9 cellular contexts compared by ENCODE assay signal in genomic region chr5:40223884-40224402, GRCh38.
DNase-seq lines count a peak whose midpoint lies in the region; ATAC-seq, FAIRE-seq and TF ChIP-seq lines count a peak whose summit lies in the region.
"Had no signal": no experiment of that assay in that cellular context is flagged by ENCODE, and none has a peak within 500 bp of the region (broad histone marks: within the 10 kb centered on the region; RNA-seq: fewer than 3 reads in every experiment).

No MANE protein-coding gene starts in this region.

- H3F3A ChIP-seq in OCI-LY1 (ENCODE audit: insufficient read depth, low read length) = no peaks in the 10 kb centered on the region

- peak; percentile 59 for ATAC-seq in GM18498 (IDR thresholded peaks at IDR 0.05; ENCODE audit: unreplicated experiment)
- ATAC-seq in gastrocnemius medialis = no peak

- in situ Hi-C loops in gastrocnemius medialis (cut with MboI; ENCODE audit: low sequenced_read_pairs in 4 of 4) = no loop called here

- H2AFZ ChIP-seq in OCI-LY1 (ENCODE audit: low read length) = peak overlapping the region; percentile 41; the same call in 1 of the 2 replicates
- H2AFZ ChIP-seq: parathyroid adenoma had no signal

- FAIRE-seq in H54 (lab: Jason Lieb, UNC) = peak; percentile 99

- H3K4me1 ChIP-seq in OCI-LY1 (ENCODE audit: insufficient read depth, low read length, severe bottlenecking) (peaks cover 67% of the 10 kb centered on the region), gastrocnemius medialis (no peaks in the 10 kb centered on the region)
- H3K4me1 ChIP-seq: parathyroid adenoma had no signal

- no peaks in the 10 kb centered on the region; the same call in 1 of the 2 replicates for H3K9me2 ChIP-seq in OCI-LY1 (ENCODE audit: low read depth, low read length)

- H3K27me3 ChIP-seq in OCI-LY1 (ENCODE audit: insufficient read depth, low read length) (no peaks in the 10 kb centered on the region), gastrocnemius medialis (no peaks in the 10 kb centered on the region)

- H3K9ac ChIP-seq in OCI-LY1 (ENCODE audit: low read length) = no peak overlapping the region
- H3K9ac ChIP-seq: parathyroid adenoma had no signal

- H3K27ac ChIP-seq in OCI-LY1 (ENCODE audit: low read depth, low read length, poor library complexity, severe bottlenecking) = peak overlapping the region; percentile 71
- H3K27ac ChIP-seq in gastrocnemius medialis = no peak overlapping the region
- H3K27ac ChIP-seq: parathyroid adenoma had no signal

- TF ChIP-seq CTCF in OCI-LY1 (IDR thresholded peaks at IDR 0.05; ENCODE audit: low read length) (no peak), gastrocnemius medialis (IDR thresholded peaks at IDR 0.05 in 4 of 5, conservative IDR thresholded peaks at IDR 0.05 in 1 of 5) (no peak)

- H3K79me2 ChIP-seq in OCI-LY1 (ENCODE audit: insufficient read depth, low read length) = no peaks in the 10 kb centered on the region
- H3K79me2 ChIP-seq: parathyroid adenoma had no signal

- intact Hi-C loops in gastrocnemius medialis (cut with DNase I; ENCODE audit: low total_unique reads) = no loop called here

- peak overlapping the region; percentile 37 for H3K4me2 ChIP-seq in OCI-LY1 (ENCODE audit: low read length)

- TF ChIP-seq POLR2A in H54 (IDR thresholded peaks at IDR 0.05; ENCODE audit: low read depth, low read length) = no peak
- TF ChIP-seq POLR2A in gastrocnemius medialis (IDR thresholded peaks at IDR 0.05) = no peak

- no peaks in the 10 kb centered on the region for H3K36me3 ChIP-seq in OCI-LY1 (ENCODE audit: insufficient read depth, low read length)
- H3K36me3 ChIP-seq in gastrocnemius medialis = no peaks in the 10 kb centered on the region

- H3K4me3 ChIP-seq in OCI-LY1 (ENCODE audit: low read depth, low read length, poor library complexity, severe bottlenecking) (no peak overlapping the region), gastrocnemius medialis (no peak overlapping the region)

- H3K9me3 ChIP-seq in OCI-LY1 (ENCODE audit: low read length) (no peaks in the 10 kb centered on the region), gastrocnemius medialis (no peaks in the 10 kb centered on the region)

- DNase-seq in H54 (ENCODE audit: insufficient read length, low spot score) = peak; percentile 26
- peak; percentile 40 for DNase-seq in fibroblast of the conjunctiva (ENCODE audit: low read depth)
- no peak for DNase-seq in gastrocnemius medialis
- DNase-seq in NCI-H82 (lab: John Stamatoyannopoulos, UW) = no peak
- DNase-seq in OCI-M1 (lab: John Stamatoyannopoulos, UW) = no peak
- DNase-seq in DMS53 treated with DMSO at 0.1 percent for 48 hours (lab: John Stamatoyannopoulos, UW; ENCODE audit: unreplicated experiment) = no peak

- no peaks in the 10 kb centered on the region for H4K20me1 ChIP-seq in OCI-LY1 (ENCODE audit: insufficient read depth, low read length)

Comparison
In these comparisons a context has a peak if more than half of its experiments do, and no peak if none do; other contexts are left out.
1. DNase-seq: peak in H54 (single experiment) and fibroblast of the conjunctiva (single experiment); none in gastrocnemius medialis (0 of 2), NCI-H82 (single experiment), OCI-M1 (single experiment) and DMS53 treated with DMSO at 0.1 percent for 48 hours (single experiment).